In genomic region chr13:112859817-112860190, GRCh38 we compare ENCODE assay signal across 8 cellular contexts.
DNase-seq lines count a peak whose midpoint lies in the region; ATAC-seq and TF ChIP-seq lines count a peak whose summit lies in the region.

No MANE protein-coding gene starts in this region.

- no peaks in the 10 kb centered on the region for H3K27me3 ChIP-seq in esophagus muscularis mucosa

- peaks cover 24 to 91% (median 71%) of the 10 kb centered on the region in 4 donors for H3K36me3 ChIP-seq in esophagus muscularis mucosa

- H3K4me1 ChIP-seq in esophagus muscularis mucosa = no peaks in the 10 kb centered on the region

- TF ChIP-seq EP300 in esophagus muscularis mucosa (IDR thresholded peaks at IDR 0.05) = no peak

- no peak for TF ChIP-seq POLR2A in esophagus muscularis mucosa (IDR thresholded peaks at IDR 0.05; ENCODE audit: low read depth)

- TF ChIP-seq CTCF in esophagus muscularis mucosa (IDR thresholded peaks at IDR 0.05) (no peak), GM10266 (IDR thresholded peaks at IDR 0.05; ENCODE audit: control insufficient read depth, insufficient read depth, low read depth, missing control alignments) (no peak)

- H3K9me3 ChIP-seq in esophagus muscularis mucosa = no peaks in the 10 kb centered on the region

- WGBS in esophagus muscularis mucosa = 72% methylated on average over 6 of the region's 7 CpGs

- no peak overlapping the region for H3K4me3 ChIP-seq in esophagus muscularis mucosa

- intact Hi-C loops in esophagus muscularis mucosa (cut with DNase I) = no loop called here

- DNase-seq in AG08396 (ENCODE audit: low spot score) = peak; percentile 49
- peak; percentile 73 for DNase-seq in LHCN-M2 (ENCODE audit: low read depth)
- peak; percentile 25 for DNase-seq in germinal center (ENCODE audit: low spot score)
- DNase-seq in esophagus muscularis mucosa (ENCODE audit: extremely low spot score) = no peak
- no peak for DNase-seq in GM10266 (ENCODE audit: extremely low spot score)
- no peak for DNase-seq in T-helper 1 cell
- no peak for DNase-seq in stimulated activated naive CD4-positive, alpha-beta T cell treated with Interleukin-2 at 50 U/mL for 16 hours (lab: John Stamatoyannopoulos, UW)

- H3K27ac ChIP-seq in esophagus muscularis mucosa (replicated peaks in 1 of 4) = peak overlapping the region in 1 of 4 donors; percentile 13

- ATAC-seq in GM19438 (IDR thresholded peaks at IDR 0.05; ENCODE audit: low read depth, unreplicated experiment) = peak; percentile 75

Comparison
In these comparisons a context has a peak if more than half of its experiments do, and no peak if none do; other contexts are left out.
1. DNase-seq: peak in AG08396 (single experiment), LHCN-M2 (single experiment) and germinal center (single experiment); none in esophagus muscularis mucosa (single experiment), GM10266 (single experiment), T-helper 1 cell (0 of 5) and stimulated activated naive CD4-positive, alpha-beta T cell treated with Interleukin-2 at 50 U/mL for 16 hours (single experiment).